Comparison of ENCODE assay signal across 9 cellular contexts in genomic region chr7:141585592-141586510, GRCh38. TPM values are rescaled to one million over a fixed set of nuclear protein-coding genes. Genes with fewer than 3 reads are reported as not detected.
DNase-seq lines count a peak whose midpoint lies in the region; ATAC-seq and TF ChIP-seq lines count a peak whose summit lies in the region.
"Had no signal": no experiment of that assay in that cellular context is flagged by ENCODE, and none has a peak within 500 bp of the region (broad histone marks: within the 10 kb centered on the region; RNA-seq: fewer than 3 reads in every experiment).

No MANE protein-coding gene starts in this region.

- peaks cover 14 to 34% (median 14%) of the 10 kb centered on the region in 3 donors for H3K36me3 Mint-ChIP-seq in CD8-positive, alpha-beta memory T cell
- H3K36me3 Mint-ChIP-seq in brain: peaks cover 32% of the 10 kb centered on the region

- H3K9me3 Mint-ChIP-seq in CD8-positive, alpha-beta memory T cell: no peaks in the 10 kb centered on the region
- no peaks in the 10 kb centered on the region for H3K9me3 Mint-ChIP-seq in brain

- no peak overlapping the region for H3K27ac ChIP-seq in CD8-positive, alpha-beta memory T cell (ENCODE audit: low read depth, low read length)

- H3K27me3 Mint-ChIP-seq in CD8-positive, alpha-beta memory T cell: no peaks in the 10 kb centered on the region
- H3K27me3 Mint-ChIP-seq in brain: no peaks in the 10 kb centered on the region
- H3K27me3 Mint-ChIP-seq: naive thymus-derived CD4-positive, alpha-beta T cell had no signal

- H3K4me1 ChIP-seq in CD8-positive, alpha-beta memory T cell (ENCODE audit: insufficient read depth, low read length): no peaks in the 10 kb centered on the region

- H3K4me1 Mint-ChIP-seq in CD8-positive, alpha-beta memory T cell: peaks cover 50 to 73% (median 72%) of the 10 kb centered on the region in 3 donors
- peaks cover 17% of the 10 kb centered on the region for H3K4me1 Mint-ChIP-seq in brain

- H3K4me3 ChIP-seq in CD8-positive, alpha-beta memory T cell (ENCODE audit: low read length): no peak overlapping the region

- POLR2A ChIA-PET in CD8-positive, alpha-beta memory T cell (lab: Charles Lee): no interaction called here

- ATAC-seq in GM19468 (IDR thresholded peaks at IDR 0.05; ENCODE audit: extremely low read depth, unreplicated experiment): peak; percentile 39

- no peaks in the 10 kb centered on the region for H3K36me3 ChIP-seq in CD8-positive, alpha-beta memory T cell (ENCODE audit: insufficient read depth, low read length)

- no peaks in the 10 kb centered on the region for H3K9me3 ChIP-seq in CD8-positive, alpha-beta memory T cell (ENCODE audit: low read length)

- no peaks in the 10 kb centered on the region for H3K27me3 ChIP-seq in CD8-positive, alpha-beta memory T cell (ENCODE audit: insufficient read depth, low read length, poor library complexity, severe bottlenecking)

- no peak for TF ChIP-seq CTCF in brain (conservative IDR thresholded peaks at IDR 0.05)

- H3K4me3 Mint-ChIP-seq in CD8-positive, alpha-beta memory T cell: peak overlapping the region in 1 of 7 donors; percentile 72
- H3K4me3 Mint-ChIP-seq in brain: no peak overlapping the region

- no peak for DNase-seq in CD8-positive, alpha-beta memory T cell
- peak; percentile 47 for DNase-seq in HK-2 (ENCODE audit: unreplicated experiment)
- peak; percentile 30 to 43 for DNase-seq in stimulated activated CD4-positive, alpha-beta T cell treated with anti-CD3 and anti-CD28 coated beads, Interleukin-15, amount 100 ng/mL, for 48 hours (ENCODE audit: low read depth in 2 of 2)
- DNase-seq in NCI-H1694 treated with DMSO at 0.1 percent for 48 hours (lab: John Stamatoyannopoulos, UW): no peak
- no peak for DNase-seq in mucosa of gallbladder (ENCODE audit: low spot score)
- DNase-seq in NCI-H1694 (lab: John Stamatoyannopoulos, UW): no peak

- H3K27ac Mint-ChIP-seq in CD8-positive, alpha-beta memory T cell: peak overlapping the region in 7 of 8 donors; percentile 8 to 71 (median 49)
- peak overlapping the region in 3 of 5 experiments; percentile 27 to 82 (median 65) for H3K27ac Mint-ChIP-seq in brain

- CTCF ChIA-PET in CD8-positive, alpha-beta memory T cell (lab: Charles Lee): no interaction called here

RNA-seq across cellular contexts. Expression of gene AGK, which starts 34.6 kb away (rescaled TPM):
- total RNA-seq in CD8-positive, alpha-beta memory T cell: 10 to 100 TPM; 88.5 to 94.3 TPM
- 42.8 TPM for polyA plus RNA-seq in CD8-positive, alpha-beta memory T cell
- polyA plus RNA-seq in brain (ENCODE audit: insufficient read depth, low read depth, low replicate concordance): 30.8 TPM
- 20.7 TPM for total RNA-seq in mucosa of gallbladder

Comparison
In these comparisons a context has a peak if more than half of its experiments do, and no peak if none do; other contexts are left out.
1. DNase-seq: peak in HK-2 (single experiment) and stimulated activated CD4-positive, alpha-beta T cell treated with anti-CD3 and anti-CD28 coated beads, Interleukin-15, amount 100 ng/mL, for 48 hours (2 of 2); none in CD8-positive, alpha-beta memory T cell (0 of 5), NCI-H1694 treated with DMSO at 0.1 percent for 48 hours (single experiment), mucosa of gallbladder (single experiment) and NCI-H1694 (single experiment).